In genomic region chr6:36677059-36677749, GRCh38 we compare ENCODE assay signal across 8 cellular contexts. TPM values are rescaled to one million over a fixed set of nuclear protein-coding genes. Genes with fewer than 3 reads are reported as not detected.
DNase-seq lines count a peak whose midpoint lies in the region; ATAC-seq and TF ChIP-seq lines count a peak whose summit lies in the region.

No MANE protein-coding gene starts in this region.

- ATAC-seq in GM19035 (IDR thresholded peaks at IDR 0.05; ENCODE audit: unreplicated experiment) (no peak), HG03045 (IDR thresholded peaks at IDR 0.05; ENCODE audit: unreplicated experiment) (no peak)

- no peak for TF ChIP-seq POLR2A in esophagus muscularis mucosa (IDR thresholded peaks at IDR 0.05; ENCODE audit: low read depth)

- WGBS in esophagus muscularis mucosa, result 53% methylated on average over 7 of the region's 7 CpGs

- no peaks in the 10 kb centered on the region for H3K9me3 ChIP-seq in NT2/D1 (ENCODE audit: insufficient read depth, low read length)
- H3K9me3 ChIP-seq in esophagus muscularis mucosa, result no peaks in the 10 kb centered on the region

- no peak overlapping the region for H3K4me3 ChIP-seq in NT2/D1 (ENCODE audit: insufficient read length, low read depth)
- peak overlapping the region; percentile 14 to 87 (median 50) for H3K4me3 ChIP-seq in esophagus muscularis mucosa
- no peak overlapping the region for H3K4me3 ChIP-seq in rectal smooth muscle tissue (ENCODE audit: low read length)

- peak overlapping the region; percentile 95 to 99 (median 98) for H3K27ac ChIP-seq in esophagus muscularis mucosa (replicated peaks in 1 of 4)
- peak overlapping the region; percentile 96 for H3K27ac ChIP-seq in rectal smooth muscle tissue (ENCODE audit: low read depth, low read length)

- H3K4me1 ChIP-seq in NT2/D1 (ENCODE audit: insufficient read depth, insufficient read length), result peaks cover 5% of the 10 kb centered on the region
- peaks cover 20 to 48% (median 44%) of the 10 kb centered on the region in 4 donors for H3K4me1 ChIP-seq in esophagus muscularis mucosa
- peaks cover 15% of the 10 kb centered on the region for H3K4me1 ChIP-seq in rectal smooth muscle tissue (ENCODE audit: control insufficient read depth, insufficient read depth, low read length)

- DNase-seq in GDM1 (lab: John Stamatoyannopoulos, UW), result peak; percentile 19
- DNase-seq in NT2/D1 (ENCODE audit: low read depth, low spot score), result no peak
- DNase-seq in esophagus muscularis mucosa (ENCODE audit: extremely low spot score), result no peak
- DNase-seq in MV-4-11 (lab: John Stamatoyannopoulos, UW), result no peak
- no peak for DNase-seq in iPS-NIHi7 (ENCODE audit: extremely low spot score)

- H3K27me3 ChIP-seq in NT2/D1 (ENCODE audit: insufficient read depth, insufficient read length) (peaks cover 27% of the 10 kb centered on the region), esophagus muscularis mucosa (peaks cover 0 to 3% (median 0%) of the 10 kb centered on the region in 4 donors), rectal smooth muscle tissue (ENCODE audit: control insufficient read depth, insufficient read depth, low read length) (no peaks in the 10 kb centered on the region)

- intact Hi-C loops in esophagus muscularis mucosa (cut with DNase I), result loop anchor here (2.0 kb wide), 1 partner anchor 54 kb away; no protein-coding TSS in a partner anchor

- no peak for TF ChIP-seq EP300 in esophagus muscularis mucosa (IDR thresholded peaks at IDR 0.05)

- H3K9ac ChIP-seq in NT2/D1 (ENCODE audit: insufficient read length, low read depth) (peak overlapping the region; percentile 39), rectal smooth muscle tissue (ENCODE audit: low read length) (peak overlapping the region; percentile 17)

- H3K36me3 ChIP-seq in NT2/D1 (ENCODE audit: insufficient read depth, insufficient read length, low read length), result peaks cover 6% of the 10 kb centered on the region
- no peaks in the 10 kb centered on the region for H3K36me3 ChIP-seq in esophagus muscularis mucosa
- H3K36me3 ChIP-seq in rectal smooth muscle tissue (ENCODE audit: control insufficient read depth, insufficient read depth, low read length), result no peaks in the 10 kb centered on the region

- TF ChIP-seq CTCF in esophagus muscularis mucosa (IDR thresholded peaks at IDR 0.05), result no peak

RNA-seq across cellular contexts. Expression of gene CDKN1A, which starts 1.3 kb away (rescaled TPM):
- total RNA-seq in esophagus muscularis mucosa, result 100 to 1,000 TPM in 2 of 4 donors, 10 to 100 TPM in 2; 47.3 to 613 (median 93.3) TPM

RNA-seq across cellular contexts. Expression of gene RAB44, which starts 20.4 kb away (rescaled TPM):
- total RNA-seq in esophagus muscularis mucosa, result 1 to 10 TPM in 2 of 4 donors, under 1 TPM in 2; 0.19 to 1.5 (median 0.94) TPM

Comparison
In these comparisons a context has a peak if more than half of its experiments do, and no peak if none do; other contexts are left out.
1. H3K4me3 ChIP-seq: peak in esophagus muscularis mucosa (4 of 4); none in NT2/D1 (single experiment) and rectal smooth muscle tissue (single experiment).